Comparison of ENCODE assay signal across 10 cellular contexts in genomic region chr12:57152408-57153038, GRCh38. TPM values are rescaled to one million over a fixed set of nuclear protein-coding genes. Genes with fewer than 3 reads are reported as not detected.
DNase-seq lines count a peak whose midpoint lies in the region; ATAC-seq and TF ChIP-seq lines count a peak whose summit lies in the region.
"Had no signal": no experiment of that assay in that cellular context is flagged by ENCODE, and none has a peak within 500 bp of the region (broad histone marks: within the 10 kb centered on the region; RNA-seq: fewer than 3 reads in every experiment).

No MANE protein-coding gene starts in this region.

- H2BK120ac ChIP-seq in mesendoderm (ENCODE audit: low read depth, low read length) = no peak overlapping the region

- H2BK15ac ChIP-seq in mesendoderm (replicated peaks; ENCODE audit: low read depth) = no peak overlapping the region

- TF ChIP-seq POLR2A in right lobe of liver (IDR thresholded peaks at IDR 0.05) = no peak

- no peaks in the 10 kb centered on the region for H3K79me2 ChIP-seq in mesendoderm (ENCODE audit: control insufficient read depth, insufficient read depth, low read length)

- H3K79me1 ChIP-seq in mesendoderm (ENCODE audit: low read length) = no peaks in the 10 kb centered on the region

- intact Hi-C loops in right lobe of liver (cut with DNase I) = no loop called here

- no peak overlapping the region for H3K4ac ChIP-seq in mesendoderm (ENCODE audit: low read depth, low read length)

- no peak overlapping the region for H4K5ac ChIP-seq in mesendoderm (ENCODE audit: low read length)

- H3K36me3 ChIP-seq in right lobe of liver (peaks cover 0 to 40% (median 24%) of the 10 kb centered on the region in 4 donors), mesendoderm (ENCODE audit: control insufficient read depth, insufficient read depth, low read length) (peaks cover 13% of the 10 kb centered on the region)

- H3K18ac ChIP-seq in mesendoderm (ENCODE audit: low read length) = no peak overlapping the region

- H3K27me3 ChIP-seq in right lobe of liver (no peaks in the 10 kb centered on the region), mesendoderm (ENCODE audit: insufficient read depth, low read length, poor library complexity) (no peaks in the 10 kb centered on the region)

- H3K9me3 ChIP-seq in right lobe of liver = no peaks in the 10 kb centered on the region

- H2AK5ac ChIP-seq in mesendoderm (ENCODE audit: low read length) = no peak overlapping the region

- no peak overlapping the region for H3K56ac ChIP-seq in mesendoderm (ENCODE audit: low read length)

- H3K4me1 Mint-ChIP-seq in activated naive CD8-positive, alpha-beta T cell treated with anti-CD3 and anti-CD28 coated beads, Interleukin-2, amount 50 U/mL, for 24 hours = peaks cover under 1% of the 10 kb centered on the region

- H3K36me3 Mint-ChIP-seq in activated naive CD8-positive, alpha-beta T cell treated with anti-CD3 and anti-CD28 coated beads, Interleukin-2, amount 50 U/mL, for 24 hours (ENCODE audit: low read depth) = no peaks in the 10 kb centered on the region

- H3K9ac ChIP-seq in mesendoderm (ENCODE audit: low read length) = no peak overlapping the region

- H3K27ac ChIP-seq in caudate nucleus (ENCODE audit: low read depth, low read length) (peak overlapping the region; percentile 86), right lobe of liver (peak overlapping the region; percentile 5 to 77 (median 75)), temporal lobe (ENCODE audit: low read depth, low read length) (peak overlapping the region; percentile 7), mesendoderm (ENCODE audit: low read depth, low read length) (no peak overlapping the region)

- no peak overlapping the region for H4K8ac ChIP-seq in mesendoderm (ENCODE audit: low read depth, low read length)

- H3K4me3 Mint-ChIP-seq in activated naive CD8-positive, alpha-beta T cell treated with anti-CD3 and anti-CD28 coated beads, Interleukin-2, amount 50 U/mL, for 24 hours = no peak overlapping the region
- H3K4me3 Mint-ChIP-seq: T-helper 2 cell treated with Interferon-gamma antibody and Interleukin-4, amounts not matched to agents 5 μg/mL and 100 μg/mL, for 36 hours had no signal

- 55% methylated on average over 1 of the region's 7 CpGs for WGBS in right lobe of liver (ENCODE audit: insufficient coverage, low coverage, low lambda C conversion rate, missing lambda C conversion rate)
- no CpG with 5 or more reads among the region's 7 CpGs for WGBS in mesendoderm (ENCODE audit: extremely low coverage, insufficient coverage, low lambda C conversion rate)

- H3K4me2 ChIP-seq in mesendoderm (ENCODE audit: low read length) = no peak overlapping the region

- H3K4me1 ChIP-seq in right lobe of liver (peaks cover 0 to 78% (median 42%) of the 10 kb centered on the region in 4 donors), mesendoderm (ENCODE audit: control insufficient read depth, low read depth, low read length) (no peaks in the 10 kb centered on the region)

- peak; percentile 72 for DNase-seq in HCEC 1CT
- peak in 2 of 61 donors; percentile 17 to 36 for DNase-seq in caudate nucleus (lab: John Stamatoyannopoulos, UW)
- DNase-seq in right lobe of liver = peak in 1 of 3 donors; percentile 32
- DNase-seq in activated naive CD8-positive, alpha-beta T cell treated with anti-CD3 and anti-CD28 coated beads, Interleukin-2, amount 50 U/mL, for 24 hours = no peak
- DNase-seq in NCI-H446 (lab: John Stamatoyannopoulos, UW) = no peak
- no peak for DNase-seq in mesendoderm
- no peak for DNase-seq in AML-193 (lab: John Stamatoyannopoulos, UW)

- H3K4me3 ChIP-seq in right lobe of liver (no peak overlapping the region), mesendoderm (ENCODE audit: low read length) (no peak overlapping the region)

- H3K9me3 Mint-ChIP-seq in activated naive CD8-positive, alpha-beta T cell treated with anti-CD3 and anti-CD28 coated beads, Interleukin-2, amount 50 U/mL, for 24 hours = no peaks in the 10 kb centered on the region
- H3K9me3 Mint-ChIP-seq: T-helper 2 cell treated with Interferon-gamma antibody and Interleukin-4, amounts not matched to agents 5 μg/mL and 100 μg/mL, for 36 hours had no signal

- ATAC-seq in right lobe of liver = peak in 2 of 4 donors; percentile 2 to 9
- no peak for ATAC-seq in activated naive CD8-positive, alpha-beta T cell treated with anti-CD3 and anti-CD28 coated beads, Interleukin-2, amount 50 U/mL, for 24 hours

- H3K27me3 Mint-ChIP-seq in activated naive CD8-positive, alpha-beta T cell treated with anti-CD3 and anti-CD28 coated beads, Interleukin-2, amount 50 U/mL, for 24 hours = peaks cover under 1% of the 10 kb centered on the region

- H2BK5ac ChIP-seq in mesendoderm (ENCODE audit: low read length) = no peak overlapping the region

- no peak overlapping the region for H3K27ac Mint-ChIP-seq in activated naive CD8-positive, alpha-beta T cell treated with anti-CD3 and anti-CD28 coated beads, Interleukin-2, amount 50 U/mL, for 24 hours
- H3K27ac Mint-ChIP-seq: T-helper 2 cell treated with Interferon-gamma antibody and Interleukin-4, amounts not matched to agents 5 μg/mL and 100 μg/mL, for 36 hours had no signal

- no peak overlapping the region for H3K23ac ChIP-seq in mesendoderm (ENCODE audit: low read length)

- no peak for TF ChIP-seq CTCF in right lobe of liver (IDR thresholded peaks at IDR 0.05)

RNA-seq across cellular contexts. Expression of gene LRP1-AS, which starts 5.1 kb away (rescaled TPM):
- not detected for total RNA-seq in right lobe of liver
- total RNA-seq in temporal lobe = not detected
- polyA plus RNA-seq in mesendoderm (2013, experiment 1 of 2) = not detected
- not detected for polyA plus RNA-seq in mesendoderm (2013, experiment 2 of 2)
- total RNA-seq: Daoy had no signal

RNA-seq across cellular contexts. Expression of gene LRP1, which starts 24.2 kb away (rescaled TPM):
- total RNA-seq in right lobe of liver (100 to 1,000 TPM; 268 to 387 (median 301) TPM), temporal lobe (116 TPM)
- polyA plus RNA-seq in mesendoderm (2013, experiment 1 of 2) = 16.1 TPM
- polyA plus RNA-seq in mesendoderm (2013, experiment 2 of 2) = 15.2 TPM

RNA-seq across cellular contexts. Expression of gene STAT6, which starts 41.4 kb away (rescaled TPM):
- 100 to 1,000 TPM in 3 of 6 experiments, 10 to 100 TPM in 3; 61.8 to 108 (median 94.7) TPM for total RNA-seq in right lobe of liver
- total RNA-seq in temporal lobe = 4.9 TPM
- polyA plus RNA-seq in mesendoderm (2013, experiment 1 of 2) = 22.6 TPM
- polyA plus RNA-seq in mesendoderm (2013, experiment 2 of 2) = 22.2 TPM

Comparison
In these comparisons a context has a peak if more than half of its experiments do, and no peak if none do; other contexts are left out.
1. RNA of gene STAT6, which starts 41.4 kb away (total RNA-seq): 61.8 to 108 TPM in right lobe of liver; 4.9 TPM in temporal lobe (single experiment); every median in the first group is over 10 times any median in the second.